Comparison of ENCODE assay signal across 18 cellular contexts in genomic region chr13:112671359-112671758, GRCh38. TPM values are rescaled to one million over a fixed set of nuclear protein-coding genes. Genes with fewer than 3 reads are reported as not detected.
DNase-seq lines count a peak whose midpoint lies in the region; ATAC-seq, FAIRE-seq and TF ChIP-seq lines count a peak whose summit lies in the region.
"Had no signal": no experiment of that assay in that cellular context is flagged by ENCODE, and none has a peak within 500 bp of the region (broad histone marks: within the 10 kb centered on the region; RNA-seq: fewer than 3 reads in every experiment).

No MANE protein-coding gene starts in this region.

- FAIRE-seq in urothelium cell line (lab: Jason Lieb, UNC), result no peak
- FAIRE-seq: A204.1, D721Med, GM12892, H1 had no signal

- H3K9me3 Mint-ChIP-seq in glutamatergic neuron (ENCODE audit: unreplicated experiment), result peaks cover 10% of the 10 kb centered on the region
- H3K9me3 Mint-ChIP-seq: CD4-positive, alpha-beta T cell; H9 had no signal

- no peaks in the 10 kb centered on the region for H3K36me3 Mint-ChIP-seq in glutamatergic neuron (ENCODE audit: unreplicated experiment)

- H3K4me1 Mint-ChIP-seq in glutamatergic neuron (ENCODE audit: low read depth, unreplicated experiment), result peaks cover 24% of the 10 kb centered on the region

- DNase-seq in NCI-H69 (lab: John Stamatoyannopoulos, UW), result peak; percentile 58
- DNase-seq in glutamatergic neuron, result no peak
- DNase-seq in mesenteric fat pad (ENCODE audit: low spot score), result peak; percentile 55
- peak; percentile 14 for DNase-seq in stimulated activated CD8-positive, alpha-beta memory T cell treated with anti-CD3 and anti-CD28 coated beads, Interleukin-4, amount 100 ng/mL, for 48 hours
- no peak for DNase-seq in urothelium cell line (ENCODE audit: low spot score)
- no peak for DNase-seq in NCI-H226
- DNase-seq in Right ventricle myocardium inferior (ENCODE audit: missing footprints), result no peak
- DNase-seq: AML-193; Caco-2; CD4-positive, alpha-beta T cell; DMS79; GDM1 had no signal

- H3K27ac Mint-ChIP-seq in glutamatergic neuron (ENCODE audit: unreplicated experiment), result peak overlapping the region; percentile 11
- H3K27ac Mint-ChIP-seq: CD4-positive, alpha-beta T cell; H9 had no signal

- TF ChIP-seq CTCF in glutamatergic neuron (IDR thresholded peaks at IDR 0.05; ENCODE audit: partially characterized antibody, unreplicated experiment), result no peak

- H3K27me3 Mint-ChIP-seq in glutamatergic neuron (ENCODE audit: unreplicated experiment), result peaks cover 7% of the 10 kb centered on the region
- H3K27me3 Mint-ChIP-seq: CD4-positive, alpha-beta T cell had no signal

- ATAC-seq in Right ventricle myocardium inferior (no peak), HG02571 (IDR thresholded peaks at IDR 0.05; ENCODE audit: unreplicated experiment) (no peak)

- no peak overlapping the region for H3K4me3 Mint-ChIP-seq in glutamatergic neuron (ENCODE audit: unreplicated experiment)
- H3K4me3 Mint-ChIP-seq: CD4-positive, alpha-beta T cell; H9 had no signal

- intact Hi-C loops in Right ventricle myocardium inferior (cut with DNase I), result no loop called here

RNA-seq across cellular contexts. Expression of gene ATP11A, which starts 18.5 kb away (rescaled TPM):
- total RNA-seq in glutamatergic neuron (ENCODE audit: unreplicated experiment) (127 TPM), mesenteric fat pad (63.5 TPM), Right ventricle myocardium inferior (89.9 TPM)

Comparison
In these comparisons a context has a peak if more than half of its experiments do, and no peak if none do; other contexts are left out.
1. DNase-seq: peak in NCI-H69 (single experiment), mesenteric fat pad (single experiment) and stimulated activated CD8-positive, alpha-beta memory T cell treated with anti-CD3 and anti-CD28 coated beads, Interleukin-4, amount 100 ng/mL, for 48 hours (single experiment); none in glutamatergic neuron (single experiment), urothelium cell line (single experiment), NCI-H226 (single experiment) and Right ventricle myocardium inferior (single experiment).